Comparison of ENCODE assay signal across 14 cellular contexts in genomic region chr5:132237670-132238069, GRCh38. TPM values are rescaled to one million over a fixed set of nuclear protein-coding genes. Genes with fewer than 3 reads are reported as not detected.
DNase-seq lines count a peak whose midpoint lies in the region; ATAC-seq, FAIRE-seq and TF ChIP-seq lines count a peak whose summit lies in the region.
"Had no signal": no experiment of that assay in that cellular context is flagged by ENCODE, and none has a peak within 500 bp of the region (broad histone marks: within the 10 kb centered on the region; RNA-seq: fewer than 3 reads in every experiment).

No MANE protein-coding gene starts in this region.

- no peak overlapping the region for H3K4me3 Mint-ChIP-seq in central memory CD8-positive, alpha-beta T cell

- no peak for TF ChIP-seq CTCF in upper lobe of right lung (IDR thresholded peaks at IDR 0.05)
- no peak for TF ChIP-seq CTCF in kidney (IDR thresholded peaks at IDR 0.05; ENCODE audit: borderline replicate concordance, extremely low read depth, insufficient read depth)

- intact Hi-C loops in upper lobe of right lung (cut with DNase I): no loop called here
- intact Hi-C loops in right cardiac atrium (cut with DNase I): loop anchor here in 1 of 4 donors (10.0 kb wide), 1 partner anchor 47 kb away; no protein-coding TSS in a partner anchor
- intact Hi-C loops in kidney (cut with DNase I): no loop called here

- no peaks in the 10 kb centered on the region for H3K9me3 ChIP-seq in upper lobe of right lung
- no peaks in the 10 kb centered on the region for H3K9me3 ChIP-seq in right cardiac atrium (ENCODE audit: control insufficient read depth, low read length)
- no peaks in the 10 kb centered on the region for H3K9me3 ChIP-seq in kidney (ENCODE audit: control insufficient read depth in 1 of 2, low read length in 2 of 2)
- H3K9me3 ChIP-seq: HAP-1, SJSA1 had no signal

- H3K4me3 ChIP-seq in upper lobe of right lung (no peak overlapping the region), right cardiac atrium (ENCODE audit: low read length) (no peak overlapping the region), kidney (ENCODE audit: low read length in 2 of 2) (no peak overlapping the region)
- H3K4me3 ChIP-seq: BLaER1 treated with 17β-estradiol and CSF1 and Interleukin-3, amounts not matched to agents 10 nM and 100 nM; HAP-1; SJSA1 had no signal

- H3K27me3 Mint-ChIP-seq in central memory CD8-positive, alpha-beta T cell: peaks cover 12% of the 10 kb centered on the region

- H3K9ac ChIP-seq in kidney (ENCODE audit: low read length in 2 of 2): no peak overlapping the region
- H3K9ac ChIP-seq: BLaER1 treated with 17β-estradiol and CSF1 and Interleukin-3, amounts not matched to agents 10 nM and 100 nM had no signal

- no peak for FAIRE-seq in kidney (lab: Jason Lieb, UNC)

- no peaks in the 10 kb centered on the region for H3K4me1 Mint-ChIP-seq in central memory CD8-positive, alpha-beta T cell

- H3K27ac Mint-ChIP-seq in central memory CD8-positive, alpha-beta T cell (ENCODE audit: low read depth): peak overlapping the region; percentile 20

- H3K36me3 Mint-ChIP-seq in central memory CD8-positive, alpha-beta T cell (ENCODE audit: insufficient read depth): no peaks in the 10 kb centered on the region

- ATAC-seq in central memory CD8-positive, alpha-beta T cell (replicated peaks; ENCODE audit: extremely low read depth, poor library complexity, severe bottlenecking): no peak
- ATAC-seq in upper lobe of right lung (no peak), GM18867 (IDR thresholded peaks at IDR 0.05; ENCODE audit: unreplicated experiment) (no peak), right cardiac atrium (no peak)

- 93% methylated on average over 4 of the region's 4 CpGs for WGBS in right cardiac atrium

- H3K27me3 ChIP-seq in upper lobe of right lung (no peaks in the 10 kb centered on the region), right cardiac atrium (ENCODE audit: control insufficient read depth, insufficient read depth) (no peaks in the 10 kb centered on the region)
- H3K27me3 ChIP-seq: BLaER1 treated with 17β-estradiol and CSF1 and Interleukin-3, amounts not matched to agents 10 nM and 100 nM; SJSA1 had no signal

- H3K4me1 ChIP-seq in upper lobe of right lung (no peaks in the 10 kb centered on the region), right cardiac atrium (ENCODE audit: control insufficient read depth, insufficient read depth, low read length) (no peaks in the 10 kb centered on the region), kidney (ENCODE audit: control insufficient read depth in 1 of 2, insufficient read depth in 1 of 2, low read depth in 1 of 2, low read length in 2 of 2) (peaks cover 4 to 6% of the 10 kb centered on the region in 2 donors)
- H3K4me1 ChIP-seq: HAP-1, SJSA1 had no signal

- no peak overlapping the region for H3K27ac ChIP-seq in upper lobe of right lung
- H3K27ac ChIP-seq in right cardiac atrium (ENCODE audit: low read length): no peak overlapping the region
- no peak overlapping the region for H3K27ac ChIP-seq in kidney (ENCODE audit: low read depth in 2 of 2, low read length in 2 of 2)
- H3K27ac ChIP-seq: 22Rv1; BLaER1 treated with 17β-estradiol and CSF1 and Interleukin-3, amounts not matched to agents 10 nM and 100 nM; RWPE1; SJSA1 had no signal

- H3K9me3 Mint-ChIP-seq in central memory CD8-positive, alpha-beta T cell: no peaks in the 10 kb centered on the region

- H3K36me3 ChIP-seq in upper lobe of right lung (no peaks in the 10 kb centered on the region), kidney (ENCODE audit: control insufficient read depth in 1 of 2, insufficient read depth in 2 of 2, low read length in 2 of 2) (no peaks in the 10 kb centered on the region)
- H3K36me3 ChIP-seq: BLaER1 treated with 17β-estradiol and CSF1 and Interleukin-3, amounts not matched to agents 10 nM and 100 nM; HAP-1; SJSA1 had no signal

- DNase-seq in activated CD8-positive, alpha-beta memory T cell treated with anti-CD3 and anti-CD28 coated beads, Interleukin-2, amount 50 U/mL, for 48 hours: peak; percentile 47
- no peak for DNase-seq in activated CD8-positive, alpha-beta memory T cell treated with anti-CD3 and anti-CD28 coated beads for 24 hours
- no peak for DNase-seq in central memory CD8-positive, alpha-beta T cell (ENCODE audit: low spot score in 2 of 2)
- peak; percentile 6 for DNase-seq in mesenteric fat pad (ENCODE audit: low spot score)
- DNase-seq in upper lobe of right lung: peak; percentile 1
- DNase-seq in right cardiac atrium: no peak
- no peak for DNase-seq in kidney
- DNase-seq: NCI-H526 treated with DMSO at 0.1 percent for 48 hours had no signal

RNA-seq across cellular contexts. Expression of gene P4HA2, which starts 10.0 kb away (rescaled TPM):
- total RNA-seq in mesenteric fat pad (15.7 TPM), upper lobe of right lung (79.0 TPM), right cardiac atrium (100 to 1,000 TPM in 1 of 4 donors, 10 to 100 TPM in 3; 58.9 to 103 (median 71.8) TPM), kidney (32.5 TPM)
- polyA plus RNA-seq in right cardiac atrium (51.9 TPM), kidney (ENCODE audit: insufficient read depth, low read depth, low replicate concordance) (54.1 TPM)

RNA-seq across cellular contexts. Expression of gene PDLIM4, which starts 19.8 kb away (rescaled TPM):
- total RNA-seq in mesenteric fat pad (23.1 TPM), upper lobe of right lung (7.4 TPM), right cardiac atrium (100 to 1,000 TPM in 1 of 4 donors, 10 to 100 TPM in 3; 47.8 to 113 (median 54.3) TPM), kidney (47.0 TPM)
- polyA plus RNA-seq in right cardiac atrium (35.0 TPM), kidney (ENCODE audit: insufficient read depth, low read depth, low replicate concordance) (31.6 TPM)

RNA-seq across cellular contexts. Expression of gene SLC22A4, which starts 56.5 kb away (rescaled TPM):
- total RNA-seq in mesenteric fat pad (5.4 TPM), upper lobe of right lung (1.8 TPM), right cardiac atrium (1 to 10 TPM; 1.9 to 6.5 (median 2.4) TPM), kidney (2.4 TPM)
- polyA plus RNA-seq in right cardiac atrium (0.86 TPM), kidney (ENCODE audit: insufficient read depth, low read depth, low replicate concordance) (7.6 TPM)

Comparison
In these comparisons a context has a peak if more than half of its experiments do, and no peak if none do; other contexts are left out.
1. DNase-seq: peak in activated CD8-positive, alpha-beta memory T cell treated with anti-CD3 and anti-CD28 coated beads, Interleukin-2, amount 50 U/mL, for 48 hours (single experiment), mesenteric fat pad (single experiment) and upper lobe of right lung (single experiment); none in activated CD8-positive, alpha-beta memory T cell treated with anti-CD3 and anti-CD28 coated beads for 24 hours (single experiment), central memory CD8-positive, alpha-beta T cell (0 of 2), right cardiac atrium (0 of 3) and kidney (single experiment).